Comparison of ENCODE assay signal across 19 cellular contexts in genomic region chr9:34230556-34230955, GRCh38. TPM values are rescaled to one million over a fixed set of nuclear protein-coding genes. Genes with fewer than 3 reads are reported as not detected.
DNase-seq lines count a peak whose midpoint lies in the region; ATAC-seq and TF ChIP-seq lines count a peak whose summit lies in the region.
"Had no signal": no experiment of that assay in that cellular context is flagged by ENCODE, and none has a peak within 500 bp of the region (broad histone marks: within the 10 kb centered on the region; RNA-seq: fewer than 3 reads in every experiment).

No MANE protein-coding gene starts in this region.

- ATAC-seq in central memory CD8-positive, alpha-beta T cell (replicated peaks; ENCODE audit: extremely low read depth, poor library complexity, severe bottlenecking), result no peak
- ATAC-seq in HG02678 (IDR thresholded peaks at IDR 0.05; ENCODE audit: unreplicated experiment) (no peak), GM21381 (IDR thresholded peaks at IDR 0.05; ENCODE audit: unreplicated experiment) (no peak), GM19463 (IDR thresholded peaks at IDR 0.05; ENCODE audit: unreplicated experiment) (no peak)
- ATAC-seq: A549, GM12878 had no signal

- peaks cover 12% of the 10 kb centered on the region for H4K20me1 ChIP-seq in osteoblast (ENCODE audit: insufficient read depth, low read length)

- DNase-seq in HCEC 1CT (peak; percentile 35), osteoblast (ENCODE audit: insufficient read length, low spot score, missing footprints) (peak; percentile 22), testis (peak; percentile 70), DMS114 treated with DMSO at 0.1 percent for 48 hours (lab: John Stamatoyannopoulos, UW; ENCODE audit: unreplicated experiment) (no peak)
- DNase-seq in central memory CD8-positive, alpha-beta T cell (ENCODE audit: low spot score in 2 of 2), result no peak
- DNase-seq: AML-193; CD4-positive, alpha-beta memory T cell; DMS79 treated with DMSO at 0.1 percent for 48 hours; GF-D8 had no signal

- no peaks in the 10 kb centered on the region for H3K9me3 Mint-ChIP-seq in central memory CD8-positive, alpha-beta T cell
- H3K9me3 Mint-ChIP-seq: CD14-positive monocyte; CD4-positive, alpha-beta memory T cell had no signal

- WGBS in testis, 2 donors, result 61 to 76% methylated on average over 4 of the region's 4 CpGs

- no peaks in the 10 kb centered on the region for H3K27me3 ChIP-seq in osteoblast (ENCODE audit: insufficient read depth, low read length)
- H3K27me3 ChIP-seq in testis, result no peaks in the 10 kb centered on the region
- H3K27me3 ChIP-seq: BLaER1 had no signal

- no peak overlapping the region for H3K4me2 ChIP-seq in osteoblast (ENCODE audit: insufficient read depth, low read length)
- H3K4me2 ChIP-seq: A549, BLaER1, KMS-11 had no signal

- H3K4me1 Mint-ChIP-seq in central memory CD8-positive, alpha-beta T cell, result peaks cover 7% of the 10 kb centered on the region
- H3K4me1 Mint-ChIP-seq: CD14-positive monocyte had no signal

- H3K9me3 ChIP-seq in osteoblast (ENCODE audit: low read depth, low read length) (no peaks in the 10 kb centered on the region), testis (no peaks in the 10 kb centered on the region)
- H3K9me3 ChIP-seq: A549, BLaER1, HAP-1 had no signal

- intact Hi-C loops in testis (cut with DNase I; ENCODE audit: low total_unique reads), result no loop called here

- TF ChIP-seq CTCF in osteoblast (IDR thresholded peaks at IDR 0.05; ENCODE audit: extremely low read depth, low read depth, low read length), result no peak
- TF ChIP-seq CTCF in testis (IDR thresholded peaks at IDR 0.05), result no peak

- H2AFZ ChIP-seq in osteoblast (ENCODE audit: low read length), result no peak overlapping the region

- peaks cover 5% of the 10 kb centered on the region for H3K36me3 ChIP-seq in osteoblast (ENCODE audit: insufficient read depth, low read length)
- no peaks in the 10 kb centered on the region for H3K36me3 ChIP-seq in testis (ENCODE audit: low read depth, missing control alignments)
- H3K36me3 ChIP-seq: HAP-1 had no signal

- peaks cover 20% of the 10 kb centered on the region for H3K36me3 Mint-ChIP-seq in central memory CD8-positive, alpha-beta T cell (ENCODE audit: insufficient read depth)

- no peak for TF ChIP-seq POLR2A in testis (IDR thresholded peaks at IDR 0.05)

- H3K4me1 ChIP-seq in osteoblast (ENCODE audit: insufficient read depth, low read length), result peaks cover 24% of the 10 kb centered on the region
- H3K4me1 ChIP-seq in testis, result peaks cover 21% of the 10 kb centered on the region
- H3K4me1 ChIP-seq: BLaER1 had no signal

- H3K79me2 ChIP-seq in osteoblast (ENCODE audit: insufficient read depth, low read length), result peaks cover 40% of the 10 kb centered on the region

- H3K27ac Mint-ChIP-seq in central memory CD8-positive, alpha-beta T cell (ENCODE audit: low read depth), result peak overlapping the region; percentile 39
- H3K27ac Mint-ChIP-seq: CD4-positive, alpha-beta memory T cell had no signal

- no peak overlapping the region for H3K4me3 Mint-ChIP-seq in central memory CD8-positive, alpha-beta T cell
- H3K4me3 Mint-ChIP-seq: CD14-positive monocyte; CD4-positive, alpha-beta memory T cell had no signal

- H3K27me3 Mint-ChIP-seq in central memory CD8-positive, alpha-beta T cell, result no peaks in the 10 kb centered on the region
- H3K27me3 Mint-ChIP-seq: CD4-positive, alpha-beta memory T cell had no signal

- H3K27ac ChIP-seq in osteoblast (ENCODE audit: low read depth, low read length) (peak overlapping the region; percentile 19), testis (peak overlapping the region in 1 of 2 donors; percentile 68)
- H3K27ac ChIP-seq: A549, BLaER1, HL-60, KMS-11 had no signal

- H3K4me3 ChIP-seq in osteoblast (ENCODE audit: insufficient read depth, low read length) (no peak overlapping the region), testis (no peak overlapping the region)
- H3K4me3 ChIP-seq: A549, BLaER1, GM12878, HAP-1 had no signal

RNA-seq across cellular contexts. Expression of gene UBAP1, which starts 51.7 kb away (rescaled TPM):
- total RNA-seq in osteoblast, result 40.9 and 43.9 TPM in 2 replicates
- 10 to 100 TPM; 65.1 to 81.9 TPM for total RNA-seq in testis
- polyA plus RNA-seq in testis (ENCODE audit: insufficient read depth, low read depth, low replicate concordance), result 127 TPM

Comparison
In these comparisons a context has a peak if more than half of its experiments do, and no peak if none do; other contexts are left out.
1. DNase-seq: peak in HCEC 1CT (single experiment), osteoblast (single experiment) and testis (single experiment); none in central memory CD8-positive, alpha-beta T cell (0 of 2) and DMS114 treated with DMSO at 0.1 percent for 48 hours (single experiment).